Comparison of ENCODE assay signal across 14 cellular contexts in genomic region chr6:11729083-11729482, GRCh38. TPM values are rescaled to one million over a fixed set of nuclear protein-coding genes. Genes with fewer than 3 reads are reported as not detected.
DNase-seq lines count a peak whose midpoint lies in the region; ATAC-seq and TF ChIP-seq lines count a peak whose summit lies in the region.
"Had no signal": no experiment of that assay in that cellular context is flagged by ENCODE, and none has a peak within 500 bp of the region (broad histone marks: within the 10 kb centered on the region; RNA-seq: fewer than 3 reads in every experiment).

No MANE protein-coding gene starts in this region.

- no peaks in the 10 kb centered on the region for H3K27me3 ChIP-seq in CD4-positive, alpha-beta memory T cell (ENCODE audit: insufficient read depth, low read length)
- H3K27me3 ChIP-seq: foreskin keratinocyte had no signal

- no peaks in the 10 kb centered on the region for H3K36me3 Mint-ChIP-seq in CD4-positive, alpha-beta memory T cell
- peaks cover 16% of the 10 kb centered on the region for H3K36me3 Mint-ChIP-seq in activated naive CD4-positive, alpha-beta T cell treated with anti-CD3 and anti-CD28 coated beads, Interleukin-2, amount 10 ng/mL, durations not matched to agents 7 days and 5 days
- H3K36me3 Mint-ChIP-seq in osteocyte (ENCODE audit: unreplicated experiment), result peaks cover 2% of the 10 kb centered on the region
- H3K36me3 Mint-ChIP-seq: type B pancreatic cell had no signal

- peak overlapping the region; percentile 78 to 97 (median 91) for H3K27ac Mint-ChIP-seq in CD4-positive, alpha-beta memory T cell
- H3K27ac Mint-ChIP-seq in activated naive CD4-positive, alpha-beta T cell treated with anti-CD3 and anti-CD28 coated beads, Interleukin-2, amount 10 ng/mL, durations not matched to agents 7 days and 5 days, result peak overlapping the region; percentile 94
- H3K27ac Mint-ChIP-seq in osteocyte (ENCODE audit: unreplicated experiment), result no peak overlapping the region
- H3K27ac Mint-ChIP-seq: type B pancreatic cell had no signal

- H3K36me3 ChIP-seq in CD4-positive, alpha-beta memory T cell (ENCODE audit: insufficient read depth, low read length), result no peaks in the 10 kb centered on the region

- peaks cover 0 to 3% of the 10 kb centered on the region in 2 donors for H3K27me3 Mint-ChIP-seq in CD4-positive, alpha-beta memory T cell
- H3K27me3 Mint-ChIP-seq in activated naive CD4-positive, alpha-beta T cell treated with anti-CD3 and anti-CD28 coated beads, Interleukin-2, amount 10 ng/mL, durations not matched to agents 7 days and 5 days, result no peaks in the 10 kb centered on the region
- H3K27me3 Mint-ChIP-seq in osteocyte (ENCODE audit: unreplicated experiment), result no peaks in the 10 kb centered on the region

- peak overlapping the region; percentile 54 for H3K27ac ChIP-seq in CD4-positive, alpha-beta memory T cell (ENCODE audit: low read depth, low read length)
- H3K27ac ChIP-seq in RWPE1 (no peak overlapping the region), substantia nigra (ENCODE audit: low read depth, low read length, poor library complexity, severe bottlenecking) (no peak overlapping the region)
- H3K27ac ChIP-seq: foreskin keratinocyte had no signal

- H3K4me1 ChIP-seq in CD4-positive, alpha-beta memory T cell (ENCODE audit: insufficient read depth, low read length), result peaks cover 52% of the 10 kb centered on the region
- H3K4me1 ChIP-seq: foreskin keratinocyte had no signal

- CTCF ChIA-PET in CD4-positive, alpha-beta memory T cell (lab: Charles Lee; ENCODE audit: partially characterized antibody), result interaction anchor here (1.3 to 1.5 kb wide), 2 partner anchors 15 to 19 kb away, joined by 5 to 6 read pairs; no protein-coding TSS in a partner anchor
- CTCF ChIA-PET in activated naive CD4-positive, alpha-beta T cell treated with anti-CD3 and anti-CD28 coated beads, Interleukin-2, amount 10 ng/mL, durations not matched to agents 7 days and 5 days (lab: Charles Lee), result no interaction called here
- CTCF ChIA-PET in RWPE1 (lab: Yijun Ruan, JAX), result no interaction called here

- H3K9me3 Mint-ChIP-seq in CD4-positive, alpha-beta memory T cell, result peaks cover 0 to 2% (median 0%) of the 10 kb centered on the region in 8 donors
- H3K9me3 Mint-ChIP-seq in activated naive CD4-positive, alpha-beta T cell treated with anti-CD3 and anti-CD28 coated beads, Interleukin-2, amount 10 ng/mL, durations not matched to agents 7 days and 5 days, result peaks cover 5% of the 10 kb centered on the region
- H3K9me3 Mint-ChIP-seq in osteocyte (ENCODE audit: unreplicated experiment), result no peaks in the 10 kb centered on the region
- H3K9me3 Mint-ChIP-seq: type B pancreatic cell had no signal

- peak overlapping the region in 1 of 2 donors; percentile 32 for H3K4me3 ChIP-seq in CD4-positive, alpha-beta memory T cell (ENCODE audit: low read length in 2 of 2)

- no peak for TF ChIP-seq CTCF in osteocyte (IDR thresholded peaks at IDR 0.05)
- no peak for TF ChIP-seq CTCF in RWPE1 (conservative IDR thresholded peaks at IDR 0.05; ENCODE audit: low read depth)

- no peak for ATAC-seq in GM21528 (IDR thresholded peaks at IDR 0.05; ENCODE audit: low FRiP score, unreplicated experiment)
- ATAC-seq: foreskin keratinocyte had no signal

- DNase-seq in CD4-positive, alpha-beta memory T cell, result peak; percentile 18 to 56 (median 36)
- peak; percentile 54 for DNase-seq in activated CD4-positive, CD25-positive, alpha-beta regulatory T cell treated with anti-CD3 and anti-CD28 coated beads, Interleukin-2, amount 50 U/mL, for 72 hours
- peak; percentile 46 for DNase-seq in activated naive CD4-positive, alpha-beta T cell treated with anti-CD3 and anti-CD28 coated beads, Interleukin-2, amount 10 ng/mL, durations not matched to agents 7 days and 5 days
- DNase-seq in osteocyte (ENCODE audit: extremely low spot score, unreplicated experiment) (peak; percentile 25), RWPE1 (ENCODE audit: low spot score) (no peak), AG08396 (ENCODE audit: low spot score) (no peak), substantia nigra (lab: John Stamatoyannopoulos, UW) (no peak)
- DNase-seq: DMS79 treated with DMSO at 0.1 percent for 48 hours, foreskin keratinocyte, NCI-H1105, NCI-H226, small intestine had no signal

- H3K4me3 Mint-ChIP-seq in CD4-positive, alpha-beta memory T cell, result peak overlapping the region in 7 of 8 donors; percentile 14 to 91 (median 78)
- peak overlapping the region; percentile 71 for H3K4me3 Mint-ChIP-seq in activated naive CD4-positive, alpha-beta T cell treated with anti-CD3 and anti-CD28 coated beads, Interleukin-2, amount 10 ng/mL, durations not matched to agents 7 days and 5 days
- no peak overlapping the region for H3K4me3 Mint-ChIP-seq in osteocyte (ENCODE audit: unreplicated experiment)
- H3K4me3 Mint-ChIP-seq: type B pancreatic cell had no signal

- intact Hi-C loops in CD4-positive, alpha-beta memory T cell (cut with micrococcal nuclease), result loop anchor here (1.0 to 2.0 kb wide), 2 partner anchors 19 to 280 kb away; no protein-coding TSS in a partner anchor

- H3K9me3 ChIP-seq in CD4-positive, alpha-beta memory T cell (ENCODE audit: control insufficient read depth in 1 of 2, low read length in 2 of 2), result no peaks in the 10 kb centered on the region

- POLR2A ChIA-PET in CD4-positive, alpha-beta memory T cell (lab: Charles Lee; ENCODE audit: partially characterized antibody), result interaction anchor here (2.0 to 4.4 kb wide), 3 partner anchors 14 to 57 kb away, joined by 7 to 36 read pairs (median 20); no protein-coding TSS in a partner anchor
- POLR2A ChIA-PET in RWPE1 (lab: Yijun Ruan, JAX; ENCODE audit: low non-redundant PET), result no interaction called here

- H3K4me1 Mint-ChIP-seq in CD4-positive, alpha-beta memory T cell, result peaks cover 47 to 68% (median 51%) of the 10 kb centered on the region in 4 donors
- peaks cover 80% of the 10 kb centered on the region for H3K4me1 Mint-ChIP-seq in activated naive CD4-positive, alpha-beta T cell treated with anti-CD3 and anti-CD28 coated beads, Interleukin-2, amount 10 ng/mL, durations not matched to agents 7 days and 5 days
- H3K4me1 Mint-ChIP-seq in osteocyte (ENCODE audit: unreplicated experiment), result peaks cover 37% of the 10 kb centered on the region

RNA-seq across cellular contexts. Expression of gene ADTRP, which starts 49.5 kb away (rescaled TPM):
- total RNA-seq in CD4-positive, alpha-beta memory T cell, result 1 to 10 TPM; 7.0 to 8.0 TPM
- polyA plus RNA-seq in CD4-positive, alpha-beta memory T cell, result 10 to 100 TPM; 15.8 to 41.9 TPM
- not detected in 2 replicates for total RNA-seq in osteocyte

Comparison
In these comparisons a context has a peak if more than half of its experiments do, and no peak if none do; other contexts are left out.
1. DNase-seq: peak in CD4-positive, alpha-beta memory T cell (5 of 5), activated CD4-positive, CD25-positive, alpha-beta regulatory T cell treated with anti-CD3 and anti-CD28 coated beads, Interleukin-2, amount 50 U/mL, for 72 hours (single experiment), activated naive CD4-positive, alpha-beta T cell treated with anti-CD3 and anti-CD28 coated beads, Interleukin-2, amount 10 ng/mL, durations not matched to agents 7 days and 5 days (single experiment) and osteocyte (single experiment); none in RWPE1 (single experiment), AG08396 (single experiment) and substantia nigra (0 of 49).